17 cellular contexts compared by ENCODE assay signal in the genomic region with DNA sequence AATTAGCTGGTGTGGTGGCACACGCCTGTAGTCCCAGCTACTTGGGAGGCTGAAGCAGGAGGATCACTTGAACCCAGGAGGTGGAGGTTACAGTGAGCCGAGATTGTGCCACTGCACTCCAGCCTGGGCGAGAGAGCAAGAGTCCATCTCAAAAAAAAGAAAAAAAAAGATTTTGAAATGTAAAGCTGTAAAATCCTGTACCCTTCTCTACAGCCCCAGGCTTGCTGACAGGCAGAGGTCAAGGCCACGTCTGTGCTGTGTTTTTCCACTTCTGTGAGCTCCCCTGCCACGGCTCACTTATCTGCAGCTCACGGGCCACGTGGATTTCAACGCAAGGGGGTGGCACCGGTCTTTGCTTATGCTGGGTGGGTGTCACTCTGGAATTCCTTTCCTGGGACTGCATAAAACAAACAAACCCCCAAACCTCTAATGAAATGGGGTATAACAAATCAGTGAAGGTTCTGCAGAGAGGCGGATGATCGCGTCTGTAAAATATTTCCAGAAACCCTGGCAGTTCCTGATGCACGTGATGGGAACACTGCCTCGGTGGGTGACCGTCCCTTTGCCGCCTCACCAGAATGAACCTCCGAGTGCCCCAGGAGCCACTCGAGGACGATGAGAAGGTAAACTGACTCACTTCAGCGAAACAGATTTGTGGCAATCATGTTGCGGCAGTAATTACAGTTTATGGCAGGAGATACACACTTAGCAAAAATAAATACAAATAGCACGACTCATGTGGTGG.
"Had no signal": no experiment of that assay in that cellular context is flagged by ENCODE, and none has a peak within 500 bp of the region (broad histone marks: within the 10 kb centered on the region; RNA-seq: fewer than 3 reads in every experiment).

No MANE protein-coding gene starts in this region.

- H3K36me3 ChIP-seq: brain microvascular endothelial cell, left ventricle myocardium inferior, suprapubic skin had no signal

- H3K9me3 ChIP-seq: left ventricle myocardium inferior, suprapubic skin had no signal

- ATAC-seq: activated T-cell treated with anti-CD3 and anti-CD28 coated beads, Interleukin-2, amount 50 U/mL, for 4 hours; stimulated activated naive CD8-positive, alpha-beta T cell treated with anti-CD3 and anti-CD28 coated beads, Interleukin-15, amount 100 ng/mL, for 72 hours; T-cell had no signal

- H3K27ac ChIP-seq: brain microvascular endothelial cell, coronary artery, left ventricle myocardium inferior, suprapubic skin, VCaP had no signal

- DNase-seq: activated CD4-positive, alpha-beta T cell treated with anti-CD3 and anti-CD28 coated beads, Interleukin-2, amount 50 U/mL, for 1 hour; activated CD4-positive, CD25-positive, alpha-beta regulatory T cell treated with anti-CD3 and anti-CD28 coated beads, Interleukin-2, amount 50 U/mL, for 72 hours; activated CD8-positive, alpha-beta memory T cell treated with anti-CD3 and anti-CD28 coated beads, Interleukin-2, amount 50 U/mL, for 4 hours; activated naive CD4-positive, alpha-beta T cell treated with anti-CD3 and anti-CD28 coated beads, Interleukin-2, amount 50 U/mL, for 16 hours; activated T-cell treated with anti-CD3 and anti-CD28 coated beads, Interleukin-2, amount 50 U/mL, for 4 hours; brain microvascular endothelial cell; central memory CD4-positive, alpha-beta T cell; head of caudate nucleus; left ventricle myocardium inferior; stimulated activated naive CD8-positive, alpha-beta T cell treated with anti-CD3 and anti-CD28 coated beads, Interleukin-15, amount 100 ng/mL, for 72 hours; T-cell; T-helper 9 cell had no signal

- FAIRE-seq: frontal cortex, keratinocyte had no signal

- H3K4me3 ChIP-seq: coronary artery, left ventricle myocardium inferior, suprapubic skin had no signal

- H3K27me3 ChIP-seq: brain microvascular endothelial cell had no signal
